12 cellular contexts compared by ENCODE assay signal in the genomic region with DNA sequence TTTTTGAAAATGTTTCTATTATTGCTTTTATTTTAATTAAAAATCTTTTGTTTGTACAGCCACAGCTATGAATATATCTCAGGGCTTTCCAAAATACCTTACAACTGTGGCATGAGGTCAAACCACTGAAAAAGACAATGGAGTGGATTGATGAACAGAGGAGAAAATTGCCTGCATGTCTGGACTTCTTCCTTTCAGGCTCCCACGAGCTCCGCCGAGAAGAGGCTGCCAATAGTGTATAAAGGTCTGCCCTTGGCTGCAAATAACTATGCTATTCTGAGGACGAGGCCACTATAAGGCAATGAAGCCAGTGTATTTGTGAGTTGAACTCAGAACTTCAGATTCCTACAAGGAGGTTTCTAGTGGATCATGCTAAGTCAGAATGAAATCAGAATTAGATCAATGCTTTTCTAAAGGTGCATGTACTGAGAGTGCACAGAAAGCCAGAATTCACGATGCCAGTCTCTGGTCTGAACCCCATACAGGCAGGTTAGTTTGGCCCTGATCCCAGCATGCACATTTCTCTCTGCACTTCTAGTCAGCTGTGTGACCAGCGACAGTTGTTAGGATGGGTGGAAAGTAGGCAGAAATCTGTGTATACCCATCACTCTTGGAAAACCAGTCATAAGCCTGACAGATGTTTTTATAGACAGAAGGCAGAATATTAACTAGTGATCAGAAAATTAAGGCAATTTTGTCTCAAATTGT. TPM values are rescaled to one million over a fixed set of nuclear protein-coding genes. Genes with fewer than 3 reads are reported as not detected.
DNase-seq lines count a peak whose midpoint lies in the region; ATAC-seq and TF ChIP-seq lines count a peak whose summit lies in the region.
"Had no signal": no experiment of that assay in that cellular context is flagged by ENCODE, and none has a peak within 500 bp of the region (broad histone marks: within the 10 kb centered on the region; RNA-seq: fewer than 3 reads in every experiment).

No MANE protein-coding gene starts in this region.

- no peak overlapping the region for H3K27ac Mint-ChIP-seq in effector memory CD8-positive, alpha-beta T cell
- H3K27ac Mint-ChIP-seq: naive thymus-derived CD8-positive, alpha-beta T cell had no signal

- TF ChIP-seq CTCF in mammary epithelial cell (conservative IDR thresholded peaks at IDR 0.05 in 1 of 2, IDR thresholded peaks at IDR 0.05 in 1 of 2; ENCODE audit: extremely low read depth in 1 of 2, insufficient read depth in 1 of 2, low read depth in 1 of 2, low read length in 2 of 2) = no peak

- H3K9me3 ChIP-seq in HUES64 (ENCODE audit: insufficient read depth, low read depth, low read length) (no peaks in the 10 kb centered on the region), mammary epithelial cell (replicated peaks; ENCODE audit: insufficient read depth, low read length) (no peaks in the 10 kb centered on the region)

- H4K20me1 ChIP-seq in mammary epithelial cell (ENCODE audit: insufficient read depth, low read length) = no peaks in the 10 kb centered on the region

- H3K79me2 ChIP-seq in mammary epithelial cell (ENCODE audit: insufficient read depth, low read length) = no peaks in the 10 kb centered on the region

- intact Hi-C loops in mammary epithelial cell (cut with micrococcal nuclease) = no loop called here

- H3K27me3 Mint-ChIP-seq in effector memory CD8-positive, alpha-beta T cell = peaks cover 0 to 5% of the 10 kb centered on the region in 2 donors

- no peaks in the 10 kb centered on the region for H3K9me3 Mint-ChIP-seq in effector memory CD8-positive, alpha-beta T cell
- H3K9me3 Mint-ChIP-seq: naive thymus-derived CD8-positive, alpha-beta T cell had no signal

- H3K36me3 ChIP-seq in HUES64 (ENCODE audit: insufficient read depth, low read length) (no peaks in the 10 kb centered on the region), mammary epithelial cell (ENCODE audit: insufficient read depth, low read length) (no peaks in the 10 kb centered on the region)

- H3K27ac ChIP-seq in HUES64 (ENCODE audit: low read depth, low read length) (peak overlapping the region; percentile 4; the same call in 1 of the 2 replicates), mammary epithelial cell (ENCODE audit: insufficient read depth, low read depth, low read length) (peak overlapping the region; percentile 26), skin epidermis (peak overlapping the region in 11 of 21 experiments; percentile 5 to 58 (median 25))

- H3K4me1 Mint-ChIP-seq in effector memory CD8-positive, alpha-beta T cell (ENCODE audit: low read depth in 2 of 2) = peaks cover 0 to 1% of the 10 kb centered on the region in 2 donors

- H3K4me3 ChIP-seq in HUES64 (ENCODE audit: low read length) (no peak overlapping the region), mammary epithelial cell (replicated peaks in 1 of 3; ENCODE audit: insufficient read depth in 1 of 3, low read depth in 2 of 3, low read length in 3 of 3) (no peak overlapping the region), skin epidermis (no peak overlapping the region)

- no peak for ATAC-seq in HG02642 (IDR thresholded peaks at IDR 0.05; ENCODE audit: poor library complexity, unreplicated experiment)
- ATAC-seq in effector memory CD8-positive, alpha-beta T cell (replicated peaks) = no peak
- ATAC-seq: naive thymus-derived CD8-positive, alpha-beta T cell had no signal

- dilution Hi-C loops in mammary epithelial cell (cut with HindIII; ENCODE audit: low sequenced_read_pairs) = no loop called here

- H3K4me3 Mint-ChIP-seq in effector memory CD8-positive, alpha-beta T cell = no peak overlapping the region
- H3K4me3 Mint-ChIP-seq: naive thymus-derived CD8-positive, alpha-beta T cell had no signal

- CTCF ChIA-PET in mammary epithelial cell (lab: Charles Lee; ENCODE audit: low non-redundant PET) = no interaction called here

- H3K9ac ChIP-seq in HUES64 (ENCODE audit: low read depth, low read length) (no peak overlapping the region), mammary epithelial cell (ENCODE audit: insufficient read depth, low read length) (no peak overlapping the region)

- BruUV-seq in mammary epithelial cell (replicated peaks; lab: Mats Ljungman, UMichigan) = no TSS peak

- H3K27me3 ChIP-seq in HUES64 (ENCODE audit: insufficient read depth, low read length) = no peaks in the 10 kb centered on the region
- no peaks in the 10 kb centered on the region for H3K27me3 ChIP-seq in mammary epithelial cell (ENCODE audit: insufficient read depth, low read length)

- peaks cover 3% of the 10 kb centered on the region for H3K36me3 Mint-ChIP-seq in effector memory CD8-positive, alpha-beta T cell (ENCODE audit: insufficient read depth)

- 87% methylated on average over 6 of the region's 6 CpGs for WGBS in HUES64
- WGBS in mammary epithelial cell (ENCODE audit: low coverage, missing lambda C conversion rate) = 2% methylated on average over 6 of the region's 6 CpGs

- peak overlapping the region; percentile 61 for H2AFZ ChIP-seq in mammary epithelial cell (ENCODE audit: low read depth, low read length)

- peaks cover 17% of the 10 kb centered on the region for H3K4me1 ChIP-seq in HUES64 (ENCODE audit: insufficient read depth, low read length)
- peaks cover 24% of the 10 kb centered on the region for H3K4me1 ChIP-seq in mammary epithelial cell (ENCODE audit: insufficient read depth, low read length)

- DNase-seq in mammary epithelial cell (peak; percentile 86), inferior parietal cortex (ENCODE audit: extremely low spot score) (peak; percentile 42), DMS114 treated with DMSO at 0.1 percent for 48 hours (lab: John Stamatoyannopoulos, UW; ENCODE audit: unreplicated experiment) (no peak)
- DNase-seq in effector memory CD8-positive, alpha-beta T cell = no peak
- no peak for DNase-seq in effector CD8-positive, alpha-beta T cell (lab: John Stamatoyannopoulos, UW)
- DNase-seq: DND-41; effector CD4-positive, alpha-beta T cell; naive thymus-derived CD8-positive, alpha-beta T cell; RPMI8226 had no signal

- in situ Hi-C loops in mammary epithelial cell (cut with MboI; ENCODE audit: low sequenced_read_pairs in 2 of 2) = no loop called here

- H3K4me2 ChIP-seq in mammary epithelial cell (ENCODE audit: insufficient read depth, low read depth, low read length) = peak overlapping the region; percentile 66

RNA-seq across cellular contexts. Expression of a gene that starts 42.7 kb away (rescaled TPM):
- 27.3 TPM for polyA plus RNA-seq in HUES64 (2013, experiment 1 of 2)
- 28.5 TPM for polyA plus RNA-seq in HUES64 (2013, experiment 2 of 2)
- total RNA-seq in mammary epithelial cell = 100 to 1,000 TPM in 1 of 2 donors, 10 to 100 TPM in 1; 18.8 to 122 TPM
- 18.3 TPM for polyA plus RNA-seq in mammary epithelial cell
- 9.1 TPM for polyA minus RNA-seq in mammary epithelial cell

Comparison
In these comparisons a context has a peak if more than half of its experiments do, and no peak if none do; other contexts are left out.
1. DNase-seq: peak in mammary epithelial cell (single experiment) and inferior parietal cortex (single experiment); none in DMS114 treated with DMSO at 0.1 percent for 48 hours (single experiment), effector memory CD8-positive, alpha-beta T cell (0 of 3) and effector CD8-positive, alpha-beta T cell (single experiment).
2. Peak in every context shown above with its lines, with median percentiles within 50 percentile points of each other: H3K27ac ChIP-seq.